Comparison of ENCODE assay signal across 31 cellular contexts in genomic region chr16:2063861-2064260, GRCh38. TPM values are rescaled to one million over a fixed set of nuclear protein-coding genes. Genes with fewer than 3 reads are reported as not detected.
"Had no signal": no experiment of that assay in that cellular context is flagged by ENCODE, and none has a peak within 500 bp of the region (broad histone marks: within the 10 kb centered on the region; RNA-seq: fewer than 3 reads in every experiment).

No MANE protein-coding gene starts in this region.

- H3K9me3 Mint-ChIP-seq: dendritic cell treated with granulocyte-macrophage colony-stimulating factor and Interleukin-4, amounts not matched to agents 40 ng/mL and 50 ng/mL, for 4 days; endodermal cell; mesothelial cell of epicardium; naive thymus-derived CD8-positive, alpha-beta T cell; nephron progenitor cell; stimulated activated effector memory CD8-positive, alpha-beta T cell treated with anti-CD3 and anti-CD28 coated beads, Interleukin-12 subunit alpha, Interleukin-12 subunit beta, amount 100 ng/mL, for 72 hours had no signal

- H3K27me3 Mint-ChIP-seq: dendritic cell treated with granulocyte-macrophage colony-stimulating factor and Interleukin-4, amounts not matched to agents 40 ng/mL and 50 ng/mL, for 4 days; naive thymus-derived CD8-positive, alpha-beta T cell had no signal

- ATAC-seq: esophagus mucosa; gastrocnemius medialis; heart left ventricle; left lung; naive thymus-derived CD8-positive, alpha-beta T cell; psoas muscle; right cardiac atrium; stimulated activated effector memory CD8-positive, alpha-beta T cell treated with anti-CD3 and anti-CD28 coated beads, Interleukin-12 subunit alpha, Interleukin-12 subunit beta, amount 100 ng/mL, for 72 hours; stimulated activated naive CD8-positive, alpha-beta T cell treated with anti-CD3 and anti-CD28 coated beads, Interleukin-15, Interleukin-2, amounts not matched to agents 100 U/mL and 50 U/mL, for 24 hours; upper lobe of right lung had no signal

- H3K4me3 Mint-ChIP-seq: dendritic cell treated with granulocyte-macrophage colony-stimulating factor and Interleukin-4, amounts not matched to agents 40 ng/mL and 50 ng/mL, for 4 days; endodermal cell; mesothelial cell of epicardium; naive thymus-derived CD8-positive, alpha-beta T cell; nephron progenitor cell; stimulated activated effector memory CD8-positive, alpha-beta T cell treated with anti-CD3 and anti-CD28 coated beads, Interleukin-12 subunit alpha, Interleukin-12 subunit beta, amount 100 ng/mL, for 72 hours had no signal

- H3K79me2 ChIP-seq: hepatocyte had no signal

- H3K4me2 ChIP-seq: hepatocyte had no signal

- H3K27ac ChIP-seq: colonic mucosa, epithelial cell of prostate, gastrocnemius medialis, heart left ventricle, hepatocyte, left lung, ovary, psoas muscle, sigmoid colon, thoracic aorta, transverse colon, upper lobe of right lung, uterus had no signal

- H3K4me1 Mint-ChIP-seq: endodermal cell; mesothelial cell of epicardium; naive thymus-derived CD8-positive, alpha-beta T cell had no signal

- H3K27ac Mint-ChIP-seq: dendritic cell treated with granulocyte-macrophage colony-stimulating factor and Interleukin-4, amounts not matched to agents 40 ng/mL and 50 ng/mL, for 4 days; endodermal cell; mesothelial cell of epicardium; naive thymus-derived CD8-positive, alpha-beta T cell; stimulated activated effector memory CD8-positive, alpha-beta T cell treated with anti-CD3 and anti-CD28 coated beads, Interleukin-12 subunit alpha, Interleukin-12 subunit beta, amount 100 ng/mL, for 72 hours had no signal

- H3K4me1 ChIP-seq: colonic mucosa, gastrocnemius medialis, heart left ventricle, left lung, psoas muscle, sigmoid colon, transverse colon, upper lobe of right lung, uterus had no signal

- H3K36me3 ChIP-seq: ovary, uterus had no signal

- H3K4me3 ChIP-seq: colonic mucosa, gastrocnemius medialis, heart left ventricle, hepatocyte, left lung, ovary, psoas muscle, sigmoid colon, thoracic aorta, transverse colon, upper lobe of right lung, uterus had no signal

- H2AFZ ChIP-seq: hepatocyte had no signal

- DNase-seq: colonic mucosa; effector CD8-positive, alpha-beta T cell; endodermal cell; foreskin fibroblast; gastrocnemius medialis; heart left ventricle; kidney; left lung; mesenchymal stem cell; naive thymus-derived CD8-positive, alpha-beta T cell; nephron progenitor cell; occipital lobe; ovary; posterior cingulate gyrus; psoas muscle; right cardiac atrium; sigmoid colon; stimulated activated CD4-positive, alpha-beta T cell treated with anti-CD3 and anti-CD28 coated beads, Interleukin-2, amount 100 ng/mL, for 24 hours; stimulated activated CD4-positive, alpha-beta T cell treated with anti-CD3 and anti-CD28 coated beads, Interleukin-4, amount 100 ng/mL, for 24 hours; stimulated activated naive CD8-positive, alpha-beta T cell treated with anti-CD3 and anti-CD28 coated beads, Interleukin-15, Interleukin-2, amounts not matched to agents 100 U/mL and 50 U/mL, for 24 hours; transverse colon; upper lobe of right lung; uterus had no signal

- H3K9me3 ChIP-seq: colonic mucosa, gastrocnemius medialis, heart left ventricle, left lung, ovary, psoas muscle, sigmoid colon, thoracic aorta, transverse colon, upper lobe of right lung, uterus had no signal

- FAIRE-seq: kidney had no signal

- H3K27me3 ChIP-seq: colonic mucosa, gastrocnemius medialis, heart left ventricle, hepatocyte, left lung, ovary, sigmoid colon, transverse colon, upper lobe of right lung, uterus had no signal

RNA-seq across cellular contexts. Expression of gene NPW, which starts 44.3 kb away (rescaled TPM):
- total RNA-seq: gastrocnemius medialis; kidney; naive thymus-derived CD8-positive, alpha-beta T cell; occipital lobe; right cardiac atrium; sigmoid colon; skeletal muscle tissue; thoracic aorta; upper lobe of right lung had no signal
- polyA plus RNA-seq: naive thymus-derived CD8-positive, alpha-beta T cell; right cardiac atrium had no signal
